Comparison of ENCODE assay signal across 10 cellular contexts in the genomic region with DNA sequence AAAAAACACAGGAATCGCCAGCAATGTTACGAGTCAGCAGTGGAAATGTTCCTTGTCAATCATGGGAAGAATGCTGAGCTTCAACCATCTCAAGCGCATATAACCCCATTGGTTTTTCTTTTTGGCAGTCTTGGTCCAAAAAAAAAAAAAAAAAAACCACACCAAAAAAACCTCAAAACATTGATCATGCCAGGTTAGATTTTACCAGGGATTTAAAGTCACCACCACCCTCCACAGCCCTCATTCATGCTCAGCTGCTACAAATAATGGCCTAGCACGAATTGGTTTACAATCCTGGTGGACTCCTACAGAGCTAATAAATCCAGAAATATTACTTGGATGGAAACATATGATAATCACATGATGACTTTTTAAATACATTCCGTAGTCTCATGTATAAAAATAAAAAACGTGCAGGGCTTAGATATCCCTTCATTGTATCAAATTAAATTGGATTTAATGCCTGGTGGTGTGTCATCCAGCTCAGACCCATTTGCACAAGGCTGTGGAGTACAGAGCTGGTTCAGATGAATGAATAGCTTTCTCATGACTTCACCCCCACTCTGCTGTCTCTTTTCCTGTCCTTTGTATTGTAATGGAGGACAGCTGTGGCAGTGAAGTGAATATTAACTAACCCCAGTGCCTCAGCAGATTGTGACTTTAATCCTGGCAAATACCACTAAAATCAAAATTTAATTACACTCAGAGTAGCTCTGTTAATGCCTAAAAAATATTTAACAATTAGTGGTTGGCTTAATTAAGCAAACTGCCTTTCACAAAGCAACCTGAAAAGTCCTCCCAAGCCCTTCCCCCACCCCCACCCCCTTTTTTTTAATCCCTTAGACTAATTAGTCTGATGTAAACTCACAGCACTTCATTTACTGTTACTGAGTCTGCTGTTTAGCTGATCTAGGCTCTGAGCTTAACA.
A peak's percentile ranks its signal among the peaks of the same experiment; 100 is the strongest.
DNase-seq lines count a peak whose midpoint lies in the region; ATAC-seq, FAIRE-seq and TF ChIP-seq lines count a peak whose summit lies in the region.
"Had no signal": no experiment of that assay in that cellular context is flagged by ENCODE, and none has a peak within 500 bp of the region (broad histone marks: within the 10 kb centered on the region; RNA-seq: fewer than 3 reads in every experiment).

No MANE protein-coding gene starts in this region.

- ATAC-seq in HG03460 (IDR thresholded peaks at IDR 0.05; ENCODE audit: unreplicated experiment) = no peak

- H4K20me1 ChIP-seq in astrocyte (ENCODE audit: insufficient read depth, low read length) = no peaks in the 10 kb centered on the region

- peak overlapping the region; percentile 30 for H2AFZ ChIP-seq in astrocyte (ENCODE audit: low read depth, low read length)

- H3K4me3 Mint-ChIP-seq in astrocyte (ENCODE audit: unreplicated experiment) = no peak overlapping the region
- no peak overlapping the region for H3K4me3 Mint-ChIP-seq in activated naive CD4-positive, alpha-beta T cell treated with anti-CD3 and anti-CD28 coated beads for 36 hours
- H3K4me3 Mint-ChIP-seq: T-helper 1 cell treated with Interleukin-12 subunit alpha and Interleukin-12 subunit beta and Interleukin-4 antibody, amounts not matched to agents 30 μg/mL and 1 μg/mL, for 36 hours had no signal

- H3K27ac Mint-ChIP-seq in astrocyte (ENCODE audit: unreplicated experiment) = peak overlapping the region; percentile 79
- no peak overlapping the region for H3K27ac Mint-ChIP-seq in activated naive CD4-positive, alpha-beta T cell treated with anti-CD3 and anti-CD28 coated beads for 36 hours
- H3K27ac Mint-ChIP-seq: T-helper 1 cell treated with Interleukin-12 subunit alpha and Interleukin-12 subunit beta and Interleukin-4 antibody, amounts not matched to agents 30 μg/mL and 1 μg/mL, for 36 hours had no signal

- peaks cover 18% of the 10 kb centered on the region for H3K4me1 Mint-ChIP-seq in astrocyte (ENCODE audit: low read depth, unreplicated experiment)
- no peaks in the 10 kb centered on the region for H3K4me1 Mint-ChIP-seq in activated naive CD4-positive, alpha-beta T cell treated with anti-CD3 and anti-CD28 coated beads for 36 hours (ENCODE audit: low read depth)

- H3K27me3 Mint-ChIP-seq in astrocyte (ENCODE audit: low read depth, unreplicated experiment) = no peaks in the 10 kb centered on the region
- no peaks in the 10 kb centered on the region for H3K27me3 Mint-ChIP-seq in activated naive CD4-positive, alpha-beta T cell treated with anti-CD3 and anti-CD28 coated beads for 36 hours (ENCODE audit: low read depth)

- H3K9me3 ChIP-seq in astrocyte (ENCODE audit: insufficient read depth, low read depth, low read length) (no peaks in the 10 kb centered on the region), ovary (no peaks in the 10 kb centered on the region)
- H3K9me3 ChIP-seq: vagina had no signal

- CTCF ChIA-PET in activated naive CD4-positive, alpha-beta T cell treated with anti-CD3 and anti-CD28 coated beads for 36 hours (lab: Charles Lee) = interaction anchor here (0.6 kb wide), 2 partner anchors 428 to 1378 kb away, joined by 3 to 6 read pairs; no protein-coding TSS in a partner anchor

- WGBS in ovary, 3 donors = 86 to 93% (median 87%) methylated on average over 6 of the region's 6 CpGs

- FAIRE-seq in astrocyte (lab: Jason Lieb, UNC) = peak; percentile 20

- H3K36me3 Mint-ChIP-seq in astrocyte (ENCODE audit: low read depth, unreplicated experiment) = no peaks in the 10 kb centered on the region
- H3K36me3 Mint-ChIP-seq in activated naive CD4-positive, alpha-beta T cell treated with anti-CD3 and anti-CD28 coated beads for 36 hours (ENCODE audit: low read depth) = no peaks in the 10 kb centered on the region

- peak overlapping the region; percentile 26 for H3K4me2 ChIP-seq in astrocyte (ENCODE audit: low read length)

- H3K27ac ChIP-seq in astrocyte (ENCODE audit: low read depth, low read length) (peak overlapping the region; percentile 2), ovary (no peak overlapping the region)
- H3K27ac ChIP-seq: vagina had no signal

- no peaks in the 10 kb centered on the region for H3K9me3 Mint-ChIP-seq in astrocyte (ENCODE audit: unreplicated experiment)
- H3K9me3 Mint-ChIP-seq in activated naive CD4-positive, alpha-beta T cell treated with anti-CD3 and anti-CD28 coated beads for 36 hours = peaks cover 5% of the 10 kb centered on the region

- peak; percentile 10 for DNase-seq in COLO668 (lab: John Stamatoyannopoulos, UW; ENCODE audit: unreplicated experiment)
- DNase-seq in NCI-H1092 (lab: John Stamatoyannopoulos, UW) = peak; percentile 25
- peak; percentile 74 for DNase-seq in astrocyte (ENCODE audit: low read depth)
- DNase-seq in kidney epithelial cell (ENCODE audit: low read depth) = peak; percentile 69
- DNase-seq in NAMALWA (ENCODE audit: low spot score) = no peak
- DNase-seq in activated naive CD4-positive, alpha-beta T cell treated with anti-CD3 and anti-CD28 coated beads for 36 hours = no peak
- no peak for DNase-seq in ovary

- TF ChIP-seq POLR2A in ovary (IDR thresholded peaks at IDR 0.05) = no peak

- H3K4me1 ChIP-seq in astrocyte (ENCODE audit: insufficient read depth, low read length) (peaks cover 9% of the 10 kb centered on the region), ovary (ENCODE audit: insufficient read depth) (no peaks in the 10 kb centered on the region)
- H3K4me1 ChIP-seq: vagina had no signal

- no peak overlapping the region for H3K4me3 ChIP-seq in astrocyte (ENCODE audit: insufficient read depth, low read depth, low read length)
- H3K4me3 ChIP-seq in kidney epithelial cell (ENCODE audit: low read depth, low read length) = no peak overlapping the region
- H3K4me3 ChIP-seq in ovary = no peak overlapping the region
- H3K4me3 ChIP-seq: vagina had no signal

- TF ChIP-seq CTCF in astrocyte (IDR thresholded peaks at IDR 0.05; ENCODE audit: insufficient read depth, low read depth, low read length) (no peak), kidney epithelial cell (IDR thresholded peaks at IDR 0.05; ENCODE audit: insufficient read depth, low read length, poor library complexity, severe bottlenecking) (no peak), ovary (IDR thresholded peaks at IDR 0.05) (no peak)

- no peak for TF ChIP-seq EP300 in ovary (IDR thresholded peaks at IDR 0.05)

- H3K79me2 ChIP-seq in astrocyte (ENCODE audit: insufficient read depth, low read length) = no peaks in the 10 kb centered on the region

- H3K27me3 ChIP-seq in astrocyte (ENCODE audit: insufficient read depth, low read length) = no peaks in the 10 kb centered on the region
- H3K27me3 ChIP-seq in kidney epithelial cell (ENCODE audit: control insufficient read depth, insufficient read depth, low read length) = no peaks in the 10 kb centered on the region
- no peaks in the 10 kb centered on the region for H3K27me3 ChIP-seq in ovary
- H3K27me3 ChIP-seq: vagina had no signal

- no peaks in the 10 kb centered on the region for H3K36me3 ChIP-seq in astrocyte (ENCODE audit: insufficient read depth, low read length)
- H3K36me3 ChIP-seq in kidney epithelial cell (ENCODE audit: control insufficient read depth, insufficient read depth, low read length) = no peaks in the 10 kb centered on the region
- H3K36me3 ChIP-seq in ovary = no peaks in the 10 kb centered on the region
- H3K36me3 ChIP-seq: vagina had no signal

- intact Hi-C loops in activated naive CD4-positive, alpha-beta T cell treated with anti-CD3 and anti-CD28 coated beads for 36 hours (cut with micrococcal nuclease) = no loop called here
- intact Hi-C loops in ovary (cut with DNase I) = no loop called here

- no peak overlapping the region for H3K9ac ChIP-seq in astrocyte (ENCODE audit: low read length)

Comparison
In these comparisons a context has a peak if more than half of its experiments do, and no peak if none do; other contexts are left out.
1. DNase-seq: peak in COLO668 (single experiment), NCI-H1092 (single experiment), astrocyte (single experiment) and kidney epithelial cell (single experiment); none in NAMALWA (single experiment), activated naive CD4-positive, alpha-beta T cell treated with anti-CD3 and anti-CD28 coated beads for 36 hours (single experiment) and ovary (0 of 5).